8 cellular contexts compared by ENCODE assay signal in the genomic region with DNA sequence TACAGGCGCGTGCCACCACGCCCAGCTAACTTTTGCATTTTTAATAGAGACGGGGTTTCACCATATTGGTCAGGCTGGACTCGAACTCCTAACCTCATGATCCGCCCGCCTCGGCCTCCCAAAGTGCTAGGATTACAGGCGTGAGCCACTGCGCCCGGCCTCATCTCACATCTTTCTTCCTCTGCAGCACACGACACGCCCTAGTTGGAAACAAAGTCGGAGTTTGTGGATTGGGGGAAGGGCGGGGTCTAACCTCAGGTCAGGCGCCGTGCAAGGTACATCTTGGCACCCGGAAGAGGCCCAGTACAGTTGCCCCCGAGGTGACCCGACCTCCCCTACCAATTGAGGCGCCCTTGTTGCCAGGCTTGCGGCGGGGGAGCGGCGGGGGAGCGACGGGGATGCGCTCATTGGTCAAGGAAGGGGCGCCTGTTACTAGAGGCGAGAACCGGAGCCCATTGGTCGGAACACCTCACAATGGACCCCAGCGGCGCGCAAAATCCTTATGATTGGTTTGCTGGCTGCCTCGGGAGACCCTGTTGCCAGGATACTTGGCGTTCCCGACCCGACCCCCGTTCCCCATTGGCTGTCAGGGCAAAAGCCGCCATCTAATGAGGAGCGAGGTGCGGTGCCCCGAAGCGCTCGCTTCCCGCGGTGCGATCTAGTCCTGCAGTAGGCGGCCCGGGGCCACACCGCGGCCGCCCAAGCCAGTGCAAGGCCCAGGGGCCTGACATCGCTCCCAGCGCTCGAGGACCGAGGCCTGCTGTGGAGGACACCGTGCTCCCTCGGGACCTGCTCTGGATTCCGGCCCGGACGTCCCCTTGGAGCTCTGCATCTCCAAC.
DNase-seq lines count a peak whose midpoint lies in the region; ATAC-seq and TF ChIP-seq lines count a peak whose summit lies in the region.

A gene with protein sequence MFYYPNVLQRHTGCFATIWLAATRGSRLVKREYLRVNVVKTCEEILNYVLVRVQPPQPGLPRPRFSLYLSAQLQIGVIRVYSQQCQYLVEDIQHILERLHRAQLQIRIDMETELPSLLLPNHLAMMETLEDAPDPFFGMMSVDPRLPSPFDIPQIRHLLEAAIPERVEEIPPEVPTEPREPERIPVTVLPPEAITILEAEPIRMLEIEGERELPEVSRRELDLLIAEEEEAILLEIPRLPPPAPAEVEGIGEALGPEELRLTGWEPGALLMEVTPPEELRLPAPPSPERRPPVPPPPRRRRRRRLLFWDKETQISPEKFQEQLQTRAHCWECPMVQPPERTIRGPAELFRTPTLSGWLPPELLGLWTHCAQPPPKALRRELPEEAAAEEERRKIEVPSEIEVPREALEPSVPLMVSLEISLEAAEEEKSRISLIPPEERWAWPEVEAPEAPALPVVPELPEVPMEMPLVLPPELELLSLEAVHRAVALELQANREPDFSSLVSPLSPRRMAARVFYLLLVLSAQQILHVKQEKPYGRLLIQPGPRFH (plus strand): TSS at position 659 of the 839 bp plus-strand sequence. CDS start 473 bp downstream, outside the sequence.

- in situ Hi-C loops in brain microvascular endothelial cell (cut with HindIII; ENCODE audit: low pct_ligation_motif_present, low sequenced_read_pairs), result no loop called here

- TF ChIP-seq CTCF in WERI-Rb-1 (IDR thresholded peaks at IDR 0.05; ENCODE audit: low read depth, low read length) (no peak), brain microvascular endothelial cell (IDR thresholded peaks at IDR 0.05; ENCODE audit: low read depth, low read length, missing control alignments) (no peak)

- H3K9me3 ChIP-seq in WERI-Rb-1 (ENCODE audit: severe bottlenecking), result no peaks in the 10 kb centered on the region

- H3K4me3 ChIP-seq in WERI-Rb-1 (ENCODE audit: low read depth, low read length), result peak within 1 kb of the TSS; percentile 75
- peak within 1 kb of the TSS; percentile 64 for H3K4me3 ChIP-seq in brain microvascular endothelial cell (ENCODE audit: low read depth, low read length)

- no peaks in the 10 kb centered on the region for H3K27me3 ChIP-seq in WERI-Rb-1 (ENCODE audit: insufficient read depth, low read depth, severe bottlenecking)
- no peaks in the 10 kb centered on the region for H3K27me3 ChIP-seq in brain microvascular endothelial cell (replicated peaks)

- H3K36me3 ChIP-seq in WERI-Rb-1, result peaks cover 41% of the 10 kb centered on the region
- H3K36me3 ChIP-seq in brain microvascular endothelial cell (replicated peaks), result peaks cover 16% of the 10 kb centered on the region

- H3K27ac ChIP-seq in WERI-Rb-1, result peak within 1 kb of the TSS; percentile 90
- no peak within 1 kb of the TSS for H3K27ac ChIP-seq in brain microvascular endothelial cell

- DNase-seq in AML-193 (lab: John Stamatoyannopoulos, UW) (peak; percentile 84 to 85), WERI-Rb-1 (peak; percentile 99), brain microvascular endothelial cell (peak; percentile 71), iris pigment epithelial cell (ENCODE audit: low read depth) (peak; percentile 100), NOMO-1 (lab: John Stamatoyannopoulos, UW; ENCODE audit: unreplicated experiment in 2 of 2) (no peak)
- DNase-seq in stimulated activated CD4-positive, alpha-beta T cell treated with anti-CD3 and anti-CD28 coated beads, Interleukin-12 subunit alpha, Interleukin-12 subunit beta, amount 100 ng/mL, for 24 hours (ENCODE audit: low read depth in 2 of 2), result peak; percentile 41 to 53

- ATAC-seq in GM19372 (IDR thresholded peaks at IDR 0.05; ENCODE audit: low read depth, unreplicated experiment), result peak; percentile 70
- peak; percentile 67 for ATAC-seq in HG03565 (IDR thresholded peaks at IDR 0.05; ENCODE audit: unreplicated experiment)

Comparison
In these comparisons a context has a peak if more than half of its experiments do, and no peak if none do; other contexts are left out.
1. DNase-seq: peak in AML-193 (2 of 2), WERI-Rb-1 (single experiment), brain microvascular endothelial cell (single experiment), iris pigment epithelial cell (single experiment) and stimulated activated CD4-positive, alpha-beta T cell treated with anti-CD3 and anti-CD28 coated beads, Interleukin-12 subunit alpha, Interleukin-12 subunit beta, amount 100 ng/mL, for 24 hours (2 of 2); none in NOMO-1 (0 of 2).